In the genomic region with DNA sequence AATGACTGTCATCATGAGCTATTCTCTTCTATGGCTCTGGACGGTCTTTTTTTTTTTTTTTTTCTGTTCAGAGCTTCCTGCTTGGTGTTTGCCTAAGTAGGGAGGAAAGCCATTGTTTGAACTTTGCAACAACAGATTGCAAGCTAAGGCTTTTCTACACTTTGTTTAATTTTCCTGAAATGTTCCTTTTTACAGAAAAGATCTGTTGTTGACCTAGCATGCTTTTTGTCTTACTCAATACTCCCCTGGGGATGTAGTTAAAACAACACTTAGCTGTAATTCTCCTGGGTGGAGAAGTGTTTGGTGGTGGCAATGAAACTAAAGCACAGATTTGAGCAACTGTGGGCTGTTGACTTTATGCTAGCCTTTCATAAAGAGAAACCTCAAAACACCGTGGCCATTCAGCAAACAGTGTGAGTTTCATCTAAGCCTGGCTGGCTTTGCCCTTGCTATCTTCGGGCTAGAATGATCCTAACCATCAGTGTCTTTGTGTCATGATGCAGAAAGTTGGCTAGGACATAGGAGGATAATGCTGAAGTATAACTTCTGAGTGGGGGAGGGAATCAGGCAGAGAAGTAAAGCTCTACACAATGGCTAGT, we compare ENCODE assay signal across 9 cellular contexts.
DNase-seq lines count a peak whose midpoint lies in the region; FAIRE-seq and TF ChIP-seq lines count a peak whose summit lies in the region.
"Had no signal": no experiment of that assay in that cellular context is flagged by ENCODE, and none has a peak within 500 bp of the region (broad histone marks: within the 10 kb centered on the region; RNA-seq: fewer than 3 reads in every experiment).

No MANE protein-coding gene starts in this region.

- no peaks in the 10 kb centered on the region for H3K27me3 Mint-ChIP-seq in activated T-helper 1 cell treated with anti-CD3 and anti-CD28 coated beads, Interleukin-12 subunit alpha, Interleukin-12 subunit beta, Interleukin-2, Interleukin-4 antibody, amounts not matched to agents 30 ng/mL and 10 ng/mL and 1 ng/mL, durations not matched to agents 14 hours and 24 hours and 36 hours (ENCODE audit: insufficient read depth)

- H3K27ac ChIP-seq in HEK293 (ENCODE audit: extremely low read depth, low read depth, low read length) (no peak overlapping the region), esophagus squamous epithelium (peak overlapping the region; percentile 36 to 68 (median 52)), small intestine (ENCODE audit: low read depth in 1 of 2, low read length in 1 of 2) (peak overlapping the region in 1 of 2 donors; percentile 52)
- H3K27ac ChIP-seq: 22Rv1 had no signal

- intact Hi-C loops in esophagus squamous epithelium (cut with DNase I) = no loop called here
- intact Hi-C loops in activated T-helper 1 cell treated with anti-CD3 and anti-CD28 coated beads, Interleukin-12 subunit alpha, Interleukin-12 subunit beta, Interleukin-2, Interleukin-4 antibody, amounts not matched to agents 30 ng/mL and 10 ng/mL and 1 ng/mL, durations not matched to agents 14 hours and 24 hours and 36 hours (cut with micrococcal nuclease) = no loop called here

- TF ChIP-seq CTCF in HEK293 (tag by site-specific recombination; IDR thresholded peaks at IDR 0.05) (no peak), esophagus squamous epithelium (IDR thresholded peaks at IDR 0.05) (no peak)

- H3K36me3 Mint-ChIP-seq in activated T-helper 1 cell treated with anti-CD3 and anti-CD28 coated beads, Interleukin-12 subunit alpha, Interleukin-12 subunit beta, Interleukin-2, Interleukin-4 antibody, amounts not matched to agents 30 ng/mL and 10 ng/mL and 1 ng/mL, durations not matched to agents 14 hours and 24 hours and 36 hours (ENCODE audit: low read depth) = peaks cover 8% of the 10 kb centered on the region

- H3K4me3 ChIP-seq in HEK293 (ENCODE audit: low read depth, low read length) (no peak overlapping the region), esophagus squamous epithelium (peak overlapping the region in 1 of 4 donors; percentile 22), small intestine (ENCODE audit: low read depth in 1 of 2, low read length in 2 of 2) (no peak overlapping the region)

- no peak overlapping the region for H3K27ac Mint-ChIP-seq in activated T-helper 1 cell treated with anti-CD3 and anti-CD28 coated beads, Interleukin-12 subunit alpha, Interleukin-12 subunit beta, Interleukin-2, Interleukin-4 antibody, amounts not matched to agents 30 ng/mL and 10 ng/mL and 1 ng/mL, durations not matched to agents 14 hours and 24 hours and 36 hours

- H3K9me3 ChIP-seq in HEK293 (ENCODE audit: control insufficient read depth, insufficient read depth, low read depth, low read length) (no peaks in the 10 kb centered on the region), esophagus squamous epithelium (no peaks in the 10 kb centered on the region), small intestine (ENCODE audit: control insufficient read depth, low read depth) (no peaks in the 10 kb centered on the region)

- H3K27me3 ChIP-seq in esophagus squamous epithelium = no peaks in the 10 kb centered on the region
- H3K27me3 ChIP-seq in small intestine (ENCODE audit: control insufficient read depth in 2 of 2, insufficient read depth in 2 of 2, low read length in 2 of 2) = no peaks in the 10 kb centered on the region

- TF ChIP-seq POLR2A in esophagus squamous epithelium (IDR thresholded peaks at IDR 0.05) = no peak

- no peak overlapping the region for H3K4me3 Mint-ChIP-seq in activated T-helper 1 cell treated with anti-CD3 and anti-CD28 coated beads, Interleukin-12 subunit alpha, Interleukin-12 subunit beta, Interleukin-2, Interleukin-4 antibody, amounts not matched to agents 30 ng/mL and 10 ng/mL and 1 ng/mL, durations not matched to agents 14 hours and 24 hours and 36 hours

- CTCF ChIA-PET in HEK293 (lab: Yijun Ruan, JAX) = interaction anchor here (0.7 to 1.0 kb wide), 2 partner anchors 26 to 51 kb away, joined by 3 read pairs; no protein-coding TSS in a partner anchor

- H3K9me3 Mint-ChIP-seq in activated T-helper 1 cell treated with anti-CD3 and anti-CD28 coated beads, Interleukin-12 subunit alpha, Interleukin-12 subunit beta, Interleukin-2, Interleukin-4 antibody, amounts not matched to agents 30 ng/mL and 10 ng/mL and 1 ng/mL, durations not matched to agents 14 hours and 24 hours and 36 hours = peaks cover 3% of the 10 kb centered on the region

- DNase-seq in NCI-H1092 treated with DMSO at 0.1 percent for 48 hours (lab: John Stamatoyannopoulos, UW) (peak; percentile 25), NCI-H1092 (lab: John Stamatoyannopoulos, UW) (no peak), NCI-H1930 (lab: John Stamatoyannopoulos, UW) (peak; percentile 42 to 53), esophagus squamous epithelium (lab: John Stamatoyannopoulos, UW) (no peak), small intestine (peak; percentile 29), NCI-H82 treated with DMSO at 0.1 percent for 48 hours (lab: John Stamatoyannopoulos, UW; ENCODE audit: unreplicated experiment) (no peak)
- no peak for DNase-seq in activated T-helper 1 cell treated with anti-CD3 and anti-CD28 coated beads, Interleukin-12 subunit alpha, Interleukin-12 subunit beta, Interleukin-2, Interleukin-4 antibody, amounts not matched to agents 30 ng/mL and 10 ng/mL and 1 ng/mL, durations not matched to agents 14 hours and 24 hours and 36 hours (ENCODE audit: low spot score)

- H3K4me1 ChIP-seq in HEK293 (ENCODE audit: control insufficient read depth, insufficient read depth, low read length) = no peaks in the 10 kb centered on the region
- peaks cover 0 to 35% (median 5%) of the 10 kb centered on the region in 3 donors for H3K4me1 ChIP-seq in esophagus squamous epithelium
- peaks cover 0 to 3% of the 10 kb centered on the region in 2 donors for H3K4me1 ChIP-seq in small intestine (ENCODE audit: control insufficient read depth in 2 of 2, insufficient read depth in 1 of 2, low read depth in 1 of 2, low read length in 1 of 2)

- H3K36me3 ChIP-seq in HEK293 (ENCODE audit: control insufficient read depth in 2 of 2, insufficient read depth in 1 of 2, low read length in 2 of 2) (no peaks in the 10 kb centered on the region), esophagus squamous epithelium (no peaks in the 10 kb centered on the region), small intestine (ENCODE audit: control insufficient read depth in 2 of 2, insufficient read depth in 2 of 2, low read length in 2 of 2) (no peaks in the 10 kb centered on the region)

- H3K4me1 Mint-ChIP-seq in activated T-helper 1 cell treated with anti-CD3 and anti-CD28 coated beads, Interleukin-12 subunit alpha, Interleukin-12 subunit beta, Interleukin-2, Interleukin-4 antibody, amounts not matched to agents 30 ng/mL and 10 ng/mL and 1 ng/mL, durations not matched to agents 14 hours and 24 hours and 36 hours (ENCODE audit: low read depth) = peaks cover 77% of the 10 kb centered on the region

- FAIRE-seq in small intestine (lab: Jason Lieb, UNC) = no peak

- WGBS in esophagus squamous epithelium, 2 donors = 17 to 40% methylated on average over 3 of the region's 3 CpGs
- WGBS in small intestine, 3 donors = 23 to 26% (median 24%) methylated on average over 3 of the region's 3 CpGs

- POLR2A ChIA-PET in HEK293 (lab: Yijun Ruan, JAX) = interaction anchor here (0.6 kb wide), 1 partner anchor 605 kb away, joined by 3 read pairs; no protein-coding TSS in a partner anchor

TF ChIP-seq in HEK293, 187 proteins besides CTCF, POLR2A, EP300 and RAD21:
- TF ChIP-seq, protein P1, sequence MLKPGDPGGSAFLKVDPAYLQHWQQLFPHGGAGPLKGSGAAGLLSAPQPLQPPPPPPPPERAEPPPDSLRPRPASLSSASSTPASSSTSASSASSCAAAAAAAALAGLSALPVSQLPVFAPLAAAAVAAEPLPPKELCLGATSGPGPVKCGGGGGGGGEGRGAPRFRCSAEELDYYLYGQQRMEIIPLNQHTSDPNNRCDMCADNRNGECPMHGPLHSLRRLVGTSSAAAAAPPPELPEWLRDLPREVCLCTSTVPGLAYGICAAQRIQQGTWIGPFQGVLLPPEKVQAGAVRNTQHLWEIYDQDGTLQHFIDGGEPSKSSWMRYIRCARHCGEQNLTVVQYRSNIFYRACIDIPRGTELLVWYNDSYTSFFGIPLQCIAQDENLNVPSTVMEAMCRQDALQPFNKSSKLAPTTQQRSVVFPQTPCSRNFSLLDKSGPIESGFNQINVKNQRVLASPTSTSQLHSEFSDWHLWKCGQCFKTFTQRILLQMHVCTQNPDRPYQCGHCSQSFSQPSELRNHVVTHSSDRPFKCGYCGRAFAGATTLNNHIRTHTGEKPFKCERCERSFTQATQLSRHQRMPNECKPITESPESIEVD (tag by site-specific recombination; IDR thresholded peaks at IDR 0.05) = 0 out of 2 replicates have a peak, but pooled peaks have one; percentile 11
- TF ChIP-seq ZNF280C (tag by site-specific recombination; IDR thresholded peaks at IDR 0.05) = no peak

Comparison
In these comparisons a context has a peak if more than half of its experiments do, and no peak if none do; other contexts are left out.
1. DNase-seq: peak in NCI-H1092 treated with DMSO at 0.1 percent for 48 hours (single experiment), NCI-H1930 (2 of 2) and small intestine (single experiment); none in NCI-H1092 (single experiment), esophagus squamous epithelium (single experiment), activated T-helper 1 cell treated with anti-CD3 and anti-CD28 coated beads, Interleukin-12 subunit alpha, Interleukin-12 subunit beta, Interleukin-2, Interleukin-4 antibody, amounts not matched to agents 30 ng/mL and 10 ng/mL and 1 ng/mL, durations not matched to agents 14 hours and 24 hours and 36 hours (single experiment) and NCI-H82 treated with DMSO at 0.1 percent for 48 hours (single experiment).